8 cellular contexts compared by ENCODE assay signal in the genomic region with DNA sequence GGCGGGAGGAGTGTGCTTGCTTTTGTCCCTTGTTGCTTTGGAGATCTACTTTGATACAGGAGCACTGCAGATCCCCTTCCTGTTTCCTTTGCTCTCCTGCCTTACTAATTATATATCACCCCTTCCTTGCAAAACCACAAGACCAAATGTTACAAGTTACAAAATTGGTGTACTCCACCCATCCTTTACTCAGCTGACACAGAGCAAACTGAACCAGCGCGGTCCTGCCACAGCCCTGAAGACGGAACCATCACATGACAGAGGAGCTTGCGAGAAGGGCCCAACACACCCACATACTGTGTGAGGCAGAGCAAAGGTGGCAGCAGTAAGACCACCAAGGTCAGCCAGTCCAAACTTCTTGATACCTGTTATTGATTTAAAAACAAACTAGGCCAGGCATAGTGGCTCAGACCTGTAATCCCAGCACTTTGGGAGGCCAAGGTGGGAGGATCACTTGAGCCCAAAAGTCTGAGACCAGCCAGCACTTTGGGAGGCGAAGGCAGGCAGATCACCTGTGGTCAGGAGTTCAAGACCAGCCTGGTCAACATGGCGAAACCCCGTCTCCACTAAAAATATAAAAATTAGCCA. TPM values are rescaled to one million over a fixed set of nuclear protein-coding genes. Genes with fewer than 3 reads are reported as not detected.
DNase-seq lines count a peak whose midpoint lies in the region; ATAC-seq and TF ChIP-seq lines count a peak whose summit lies in the region.

No MANE protein-coding gene starts in this region.

- no peak for TF ChIP-seq CTCF in SK-N-SH (IDR thresholded peaks at IDR 0.05)

- peak overlapping the region; percentile 89 to 96 for H3K27ac Mint-ChIP-seq in natural killer cell treated with Interleukin-12 subunit alpha and Interleukin-12 subunit beta and Interleukin-15 and Interleukin-18, amount 100 ng/mL, for 72 hours

- H3K27ac ChIP-seq in SJCRH30: no peak overlapping the region
- no peak overlapping the region for H3K27ac ChIP-seq in SK-N-SH (ENCODE audit: low read depth in 2 of 2, low read length in 1 of 2)

- no peaks in the 10 kb centered on the region for H3K36me3 ChIP-seq in SJCRH30
- no peaks in the 10 kb centered on the region for H3K36me3 ChIP-seq in SK-N-SH (replicated peaks in 1 of 2; ENCODE audit: control insufficient read depth in 1 of 2, insufficient read depth in 2 of 2, low read length in 1 of 2)

- no peak overlapping the region for H3K9ac ChIP-seq in SK-N-SH

- POLR2A ChIA-PET in SK-N-SH (lab: Yijun Ruan, JAX): no interaction called here

- H3K9me2 ChIP-seq in SK-N-SH: no peaks in the 10 kb centered on the region

- H2AFZ ChIP-seq in SK-N-SH (ENCODE audit: low read depth): no peak overlapping the region

- H3K4me1 ChIP-seq in SJCRH30: 0 out of 2 replicates have a peak, but pooled peaks cover 5% of the 10 kb centered on the region
- H3K4me1 ChIP-seq in SK-N-SH (ENCODE audit: control insufficient read depth in 1 of 2, insufficient read depth in 2 of 2, low read depth in 1 of 2, low read length in 1 of 2): peaks cover 4 to 10% of the 10 kb centered on the region in 2 experiments; a peak in 3 of 4 replicates

- no peaks in the 10 kb centered on the region for H3K9me3 Mint-ChIP-seq in natural killer cell treated with Interleukin-12 subunit alpha and Interleukin-12 subunit beta and Interleukin-15 and Interleukin-18, amount 100 ng/mL, for 72 hours

- H3K4me2 ChIP-seq in SK-N-SH: no peak overlapping the region

- peaks cover 75 to 86% of the 10 kb centered on the region in 2 donors for H3K4me1 Mint-ChIP-seq in natural killer cell treated with Interleukin-12 subunit alpha and Interleukin-12 subunit beta and Interleukin-15 and Interleukin-18, amount 100 ng/mL, for 72 hours (ENCODE audit: low read depth in 2 of 2)

- CTCF ChIA-PET in SK-N-SH (lab: Yijun Ruan, JAX): interaction anchor here (0.6 to 4.5 kb wide), 10 partner anchors 11 to 251 kb away, joined by 3 to 33 read pairs (median 4); a partner anchor contains a TSS

- peak; percentile 38 for DNase-seq in GM04504 (ENCODE audit: low read depth)
- DNase-seq in activated CD4-positive, alpha-beta T cell treated with anti-CD3 and anti-CD28 coated beads for 1 hour: peak; percentile 63
- peak; percentile 27 for DNase-seq in dedifferentiated amniotic fluid mesenchymal stem cell (ENCODE audit: extremely low spot score)
- DNase-seq in natural killer cell treated with Interleukin-12 subunit alpha and Interleukin-12 subunit beta and Interleukin-15 and Interleukin-18, amount 100 ng/mL, for 72 hours (ENCODE audit: low spot score): peak; percentile 87
- peak; percentile 79 for DNase-seq in ureter (ENCODE audit: low spot score)
- no peak for DNase-seq in SJCRH30
- no peak for DNase-seq in SK-N-SH

- H4K20me1 ChIP-seq in SK-N-SH (ENCODE audit: insufficient read depth): peaks cover 13% of the 10 kb centered on the region; the same call in 1 of the 2 replicates

- H3K9me3 ChIP-seq in SJCRH30 (replicated peaks) (no peaks in the 10 kb centered on the region), SK-N-SH (no peaks in the 10 kb centered on the region)

- WGBS in SK-N-SH (ENCODE audit: low lambda C conversion rate): 96% methylated on average over 8 of the region's 8 CpGs

- no peaks in the 10 kb centered on the region for H3K27me3 Mint-ChIP-seq in natural killer cell treated with Interleukin-12 subunit alpha and Interleukin-12 subunit beta and Interleukin-15 and Interleukin-18, amount 100 ng/mL, for 72 hours

- H3K27me3 ChIP-seq in SJCRH30 (no peaks in the 10 kb centered on the region), SK-N-SH (ENCODE audit: insufficient read depth) (no peaks in the 10 kb centered on the region)

- no peaks in the 10 kb centered on the region for H3F3A ChIP-seq in SK-N-SH (replicated peaks; ENCODE audit: insufficient read depth)

- peaks cover 84% of the 10 kb centered on the region for H3K79me2 ChIP-seq in SK-N-SH (ENCODE audit: insufficient read depth)

- H3K4me3 ChIP-seq in SJCRH30 (no peak overlapping the region), SK-N-SH (ENCODE audit: low read depth in 2 of 2, low read length in 1 of 2) (no peak overlapping the region)

- peak overlapping the region; percentile 79 for H3K4me3 Mint-ChIP-seq in natural killer cell treated with Interleukin-12 subunit alpha and Interleukin-12 subunit beta and Interleukin-15 and Interleukin-18, amount 100 ng/mL, for 72 hours

- TF ChIP-seq RAD21 in SK-N-SH (IDR thresholded peaks at IDR 0.05; ENCODE audit: low read length): no peak

- ATAC-seq in HG03460 (IDR thresholded peaks at IDR 0.05; ENCODE audit: unreplicated experiment): peak; percentile 56
- peak; percentile 91 to 95 for ATAC-seq in natural killer cell treated with Interleukin-12 subunit alpha and Interleukin-12 subunit beta and Interleukin-15 and Interleukin-18, amount 100 ng/mL, for 72 hours

- no peak for TF ChIP-seq EP300 in SK-N-SH (IDR thresholded peaks at IDR 0.05; ENCODE audit: borderline replicate concordance in 1 of 2, low read depth in 1 of 2, low read length in 1 of 2)

- no peaks in the 10 kb centered on the region for H3K36me3 Mint-ChIP-seq in natural killer cell treated with Interleukin-12 subunit alpha and Interleukin-12 subunit beta and Interleukin-15 and Interleukin-18, amount 100 ng/mL, for 72 hours

TF ChIP-seq in SK-N-SH, 30 proteins besides CTCF, POLR2A, EP300 and RAD21 (continues in another document):
- no peak for TF ChIP-seq RFX5 (IDR thresholded peaks at IDR 0.05; ENCODE audit: low read length)
- no peak for TF ChIP-seq NFIC (IDR thresholded peaks at IDR 0.05; ENCODE audit: borderline replicate concordance)
- TF ChIP-seq, protein P1, sequence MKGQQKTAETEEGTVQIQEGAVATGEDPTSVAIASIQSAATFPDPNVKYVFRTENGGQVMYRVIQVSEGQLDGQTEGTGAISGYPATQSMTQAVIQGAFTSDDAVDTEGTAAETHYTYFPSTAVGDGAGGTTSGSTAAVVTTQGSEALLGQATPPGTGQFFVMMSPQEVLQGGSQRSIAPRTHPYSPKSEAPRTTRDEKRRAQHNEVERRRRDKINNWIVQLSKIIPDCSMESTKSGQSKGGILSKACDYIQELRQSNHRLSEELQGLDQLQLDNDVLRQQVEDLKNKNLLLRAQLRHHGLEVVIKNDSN (IDR thresholded peaks at IDR 0.05; ENCODE audit: borderline replicate concordance, low read depth): no peak
- no peak for TF ChIP-seq RXRA (IDR thresholded peaks at IDR 0.05; ENCODE audit: borderline replicate concordance, low read depth)
- TF ChIP-seq, protein P2, sequence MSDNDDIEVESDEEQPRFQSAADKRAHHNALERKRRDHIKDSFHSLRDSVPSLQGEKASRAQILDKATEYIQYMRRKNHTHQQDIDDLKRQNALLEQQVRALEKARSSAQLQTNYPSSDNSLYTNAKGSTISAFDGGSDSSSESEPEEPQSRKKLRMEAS (IDR thresholded peaks at IDR 0.05; ENCODE audit: low read depth): no peak
- no peak for TF ChIP-seq RCOR1 (IDR thresholded peaks at IDR 0.05; ENCODE audit: low read length)
- TF ChIP-seq, protein P3, sequence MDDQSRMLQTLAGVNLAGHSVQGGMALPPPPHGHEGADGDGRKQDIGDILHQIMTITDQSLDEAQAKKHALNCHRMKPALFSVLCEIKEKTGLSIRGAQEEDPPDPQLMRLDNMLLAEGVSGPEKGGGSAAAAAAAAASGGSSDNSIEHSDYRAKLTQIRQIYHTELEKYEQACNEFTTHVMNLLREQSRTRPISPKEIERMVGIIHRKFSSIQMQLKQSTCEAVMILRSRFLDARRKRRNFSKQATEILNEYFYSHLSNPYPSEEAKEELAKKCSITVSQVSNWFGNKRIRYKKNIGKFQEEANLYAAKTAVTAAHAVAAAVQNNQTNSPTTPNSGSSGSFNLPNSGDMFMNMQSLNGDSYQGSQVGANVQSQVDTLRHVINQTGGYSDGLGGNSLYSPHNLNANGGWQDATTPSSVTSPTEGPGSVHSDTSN (IDR thresholded peaks at IDR 0.05): no peak
- TF ChIP-seq NRF1 (IDR thresholded peaks at IDR 0.05; ENCODE audit: low read depth, low read length): no peak
- TF ChIP-seq, protein P4, sequence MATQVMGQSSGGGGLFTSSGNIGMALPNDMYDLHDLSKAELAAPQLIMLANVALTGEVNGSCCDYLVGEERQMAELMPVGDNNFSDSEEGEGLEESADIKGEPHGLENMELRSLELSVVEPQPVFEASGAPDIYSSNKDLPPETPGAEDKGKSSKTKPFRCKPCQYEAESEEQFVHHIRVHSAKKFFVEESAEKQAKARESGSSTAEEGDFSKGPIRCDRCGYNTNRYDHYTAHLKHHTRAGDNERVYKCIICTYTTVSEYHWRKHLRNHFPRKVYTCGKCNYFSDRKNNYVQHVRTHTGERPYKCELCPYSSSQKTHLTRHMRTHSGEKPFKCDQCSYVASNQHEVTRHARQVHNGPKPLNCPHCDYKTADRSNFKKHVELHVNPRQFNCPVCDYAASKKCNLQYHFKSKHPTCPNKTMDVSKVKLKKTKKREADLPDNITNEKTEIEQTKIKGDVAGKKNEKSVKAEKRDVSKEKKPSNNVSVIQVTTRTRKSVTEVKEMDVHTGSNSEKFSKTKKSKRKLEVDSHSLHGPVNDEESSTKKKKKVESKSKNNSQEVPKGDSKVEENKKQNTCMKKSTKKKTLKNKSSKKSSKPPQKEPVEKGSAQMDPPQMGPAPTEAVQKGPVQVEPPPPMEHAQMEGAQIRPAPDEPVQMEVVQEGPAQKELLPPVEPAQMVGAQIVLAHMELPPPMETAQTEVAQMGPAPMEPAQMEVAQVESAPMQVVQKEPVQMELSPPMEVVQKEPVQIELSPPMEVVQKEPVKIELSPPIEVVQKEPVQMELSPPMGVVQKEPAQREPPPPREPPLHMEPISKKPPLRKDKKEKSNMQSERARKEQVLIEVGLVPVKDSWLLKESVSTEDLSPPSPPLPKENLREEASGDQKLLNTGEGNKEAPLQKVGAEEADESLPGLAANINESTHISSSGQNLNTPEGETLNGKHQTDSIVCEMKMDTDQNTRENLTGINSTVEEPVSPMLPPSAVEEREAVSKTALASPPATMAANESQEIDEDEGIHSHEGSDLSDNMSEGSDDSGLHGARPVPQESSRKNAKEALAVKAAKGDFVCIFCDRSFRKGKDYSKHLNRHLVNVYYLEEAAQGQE (IDR thresholded peaks at IDR 0.05; ENCODE audit: low read depth, low read length): no peak
- TF ChIP-seq YY1 (IDR thresholded peaks at IDR 0.05; ENCODE audit: low read depth): no peak
- TF ChIP-seq FOSL2 (IDR thresholded peaks at IDR 0.05; ENCODE audit: borderline replicate concordance, low read depth): no peak
- no peak for TF ChIP-seq GATA2 (CRISPR knock-in tag; IDR thresholded peaks at IDR 0.05)
- no peak for TF ChIP-seq POLR2AphosphoS5 (IDR thresholded peaks at IDR 0.05; ENCODE audit: low read depth, low read length)
- TF ChIP-seq ELF1 (IDR thresholded peaks at IDR 0.05): no peak
- no peak for TF ChIP-seq MXI1 (IDR thresholded peaks at IDR 0.05; ENCODE audit: low read depth, low read length)

RNA-seq across cellular contexts. Expression of a gene that starts 33.2 kb away (rescaled TPM):
- total RNA-seq in natural killer cell treated with Interleukin-12 subunit alpha and Interleukin-12 subunit beta and Interleukin-15 and Interleukin-18, amount 100 ng/mL, for 72 hours: 100 to 1,000 TPM; 111 to 149 TPM
- total RNA-seq in ureter: 55.6 TPM
- total RNA-seq in SJCRH30 (2014; rRNA removed; shearing (Covaris generic)): 29.1 and 34.0 TPM in 2 replicates
- polyA plus RNA-seq in SK-N-SH (2012; rRNA removed): 23.8 and 24.8 TPM in 2 replicates
- polyA plus RNA-seq in SK-N-SH (2012; cell fraction: cytosol; rRNA removed): 16.9 and 20.7 TPM in 2 replicates
- 77.4 and 80.9 TPM in 2 replicates for polyA plus RNA-seq in SK-N-SH (2012; cell fraction: nucleus; rRNA removed)

Comparison
In these comparisons a context has a peak if more than half of its experiments do, and no peak if none do; other contexts are left out.
1. DNase-seq: peak in GM04504 (single experiment), activated CD4-positive, alpha-beta T cell treated with anti-CD3 and anti-CD28 coated beads for 1 hour (single experiment), dedifferentiated amniotic fluid mesenchymal stem cell (single experiment), natural killer cell treated with Interleukin-12 subunit alpha and Interleukin-12 subunit beta and Interleukin-15 and Interleukin-18, amount 100 ng/mL, for 72 hours (single experiment) and ureter (single experiment); none in SJCRH30 (0 of 2) and SK-N-SH (single experiment).